Comparison of ENCODE assay signal across 24 cellular contexts in the genomic region with DNA sequence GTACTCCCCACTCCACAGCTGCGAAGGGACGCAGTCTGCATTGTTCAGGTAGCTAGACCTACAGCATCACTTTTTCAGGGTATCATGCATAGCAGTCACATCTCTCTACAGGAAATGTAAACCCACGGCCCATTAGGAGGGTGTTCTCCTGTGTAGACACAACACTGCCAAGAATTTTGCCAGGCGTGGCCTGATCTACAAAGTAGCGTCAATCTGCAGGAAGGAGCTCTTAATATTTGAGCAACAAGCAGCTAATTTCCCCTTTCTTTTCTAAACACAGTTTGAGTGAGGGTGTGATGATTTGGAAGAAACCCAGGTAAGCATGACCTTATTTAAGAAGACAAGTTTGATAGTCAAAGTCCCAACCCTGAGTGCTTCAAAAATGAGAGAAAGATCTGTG.
"Had no signal": no experiment of that assay in that cellular context is flagged by ENCODE, and none has a peak within 500 bp of the region (broad histone marks: within the 10 kb centered on the region; RNA-seq: fewer than 3 reads in every experiment).

No MANE protein-coding gene starts in this region.

- H3K27ac ChIP-seq: PC-9 had no signal

- DNase-seq: activated CD4-positive, alpha-beta memory T cell treated with anti-CD3 and anti-CD28 coated beads, Interleukin-2, amount 10 ng/mL, durations not matched to agents 7 days and 5 days; activated CD4-positive, alpha-beta T cell treated with anti-CD3 and anti-CD28 coated beads for 36 hours; activated CD4-positive, alpha-beta T cell treated with anti-CD3 and anti-CD28 coated beads, Interleukin-2, amount 50 U/mL, for 1 hour; activated CD4-positive, CD25-positive, alpha-beta regulatory T cell; activated gamma-delta T cell; activated naive CD4-positive, alpha-beta T cell treated with anti-CD3 and anti-CD28 coated beads for 36 hours; activated T-cell treated with anti-CD3 and anti-CD28 coated beads for 4 hours; activated T-cell treated with anti-CD3 and anti-CD28 coated beads, Interleukin-2, amount 50 U/mL, for 48 hours; KG1; NCI-H1048; NCI-H146; NCI-H187 treated with DMSO at 0.1 percent for 48 hours; NCI-H2171 treated with DMSO at 0.1 percent for 48 hours; NCI-H226; NCI-H510A; NCI-H526 treated with DMSO at 0.1 percent for 48 hours; PC-9; SHP77 treated with DMSO at 0.1 percent for 48 hours; T-helper 17 cell; T-helper 9 cell had no signal

- H3K4me3 ChIP-seq: PC-9 had no signal

- H3K36me3 Mint-ChIP-seq: brain had no signal

- H3K4me2 ChIP-seq: PC-9 had no signal

- H2AFZ ChIP-seq: PC-9 had no signal

- H3K4me3 Mint-ChIP-seq: activated CD4-positive, alpha-beta memory T cell treated with anti-CD3 and anti-CD28 coated beads, Interleukin-2, amount 10 ng/mL, durations not matched to agents 7 days and 5 days; activated CD4-positive, alpha-beta T cell treated with anti-CD3 and anti-CD28 coated beads for 36 hours; activated naive CD4-positive, alpha-beta T cell treated with anti-CD3 and anti-CD28 coated beads for 36 hours; activated naive CD8-positive, alpha-beta T cell; activated T-helper 17 cell treated with anti-CD3 and anti-CD28 coated beads, Interleukin-2, amount 50 U/mL, for 72 hours; brain; central memory CD8-positive, alpha-beta T cell; T-helper 17 cell had no signal

- H3K9me3 Mint-ChIP-seq: activated CD4-positive, alpha-beta memory T cell treated with anti-CD3 and anti-CD28 coated beads, Interleukin-2, amount 10 ng/mL, durations not matched to agents 7 days and 5 days; activated naive CD4-positive, alpha-beta T cell treated with anti-CD3 and anti-CD28 coated beads for 36 hours; central memory CD8-positive, alpha-beta T cell had no signal

- H3K27ac Mint-ChIP-seq: activated CD4-positive, alpha-beta memory T cell treated with anti-CD3 and anti-CD28 coated beads, Interleukin-2, amount 10 ng/mL, durations not matched to agents 7 days and 5 days; activated CD4-positive, alpha-beta T cell treated with anti-CD3 and anti-CD28 coated beads for 36 hours; activated naive CD4-positive, alpha-beta T cell treated with anti-CD3 and anti-CD28 coated beads for 36 hours; activated naive CD8-positive, alpha-beta T cell; activated T-helper 17 cell treated with anti-CD3 and anti-CD28 coated beads, Interleukin-2, amount 50 U/mL, for 72 hours; brain; T-helper 17 cell had no signal

- H3K4me1 Mint-ChIP-seq: activated CD4-positive, alpha-beta memory T cell treated with anti-CD3 and anti-CD28 coated beads, Interleukin-2, amount 10 ng/mL, durations not matched to agents 7 days and 5 days; activated CD4-positive, alpha-beta T cell treated with anti-CD3 and anti-CD28 coated beads for 36 hours; activated T-helper 17 cell treated with anti-CD3 and anti-CD28 coated beads, Interleukin-2, amount 50 U/mL, for 72 hours; brain; central memory CD8-positive, alpha-beta T cell; T-helper 17 cell had no signal

- ATAC-seq: activated CD4-positive, alpha-beta T cell treated with anti-CD3 and anti-CD28 coated beads for 36 hours; activated T-helper 17 cell treated with anti-CD3 and anti-CD28 coated beads, Interleukin-2, amount 50 U/mL, for 72 hours had no signal

- H3K27me3 Mint-ChIP-seq: activated naive CD8-positive, alpha-beta T cell had no signal
